ENCODE assay signal across 9 cellular contexts in genomic region chr15:75178171-75178937, GRCh38. TPM values are rescaled to one million over a fixed set of nuclear protein-coding genes. Genes with fewer than 3 reads are reported as not detected.
DNase-seq lines count a peak whose midpoint lies in the region; ATAC-seq and TF ChIP-seq lines count a peak whose summit lies in the region.
"Had no signal": no experiment of that assay in that cellular context is flagged by ENCODE, and none has a peak within 500 bp of the region (broad histone marks: within the 10 kb centered on the region; RNA-seq: fewer than 3 reads in every experiment).

No MANE protein-coding gene starts in this region.

- DNase-seq in CD8-positive, alpha-beta memory T cell, result no peak
- DNase-seq in NCI-H69 (lab: John Stamatoyannopoulos, UW) (peak; percentile 79), fibroblast of lung (ENCODE audit: low read depth in 2 of 2) (peak in 1 of 2 donors; percentile 6), neuronal stem cell (ENCODE audit: low spot score) (no peak), Ammon's horn (ENCODE audit: low spot score) (no peak)
- DNase-seq: activated T-cell treated with anti-CD3 and anti-CD28 coated beads, Interleukin-2, amount 50 U/mL, for 1 hour had no signal

- H4K91ac ChIP-seq in neuronal stem cell (ENCODE audit: low read depth, low read length, poor library complexity), result no peak overlapping the region

- no peaks in the 10 kb centered on the region for H3K79me1 ChIP-seq in neuronal stem cell (ENCODE audit: low read depth, low read length)

- H3K14ac ChIP-seq in neuronal stem cell (ENCODE audit: low read length), result no peak overlapping the region

- no peak overlapping the region for H3K4me2 ChIP-seq in fibroblast of lung (ENCODE audit: extremely low read depth, insufficient read depth, low read length)
- H3K4me2 ChIP-seq in neuronal stem cell (ENCODE audit: insufficient read depth, low read length, poor library complexity, severe bottlenecking), result peak overlapping the region; percentile 54

- no CpG with 5 or more reads among the region's 53 CpGs for WGBS in neuronal stem cell (ENCODE audit: extremely low coverage in 2 of 2, insufficient read length in 2 of 2, insufficient replicate concordance in 1 of 2), 2 donors

- H4K8ac ChIP-seq in neuronal stem cell (ENCODE audit: low read depth, low read length), result no peak overlapping the region

- no peak overlapping the region for H3K4me3 ChIP-seq in CD8-positive, alpha-beta memory T cell (ENCODE audit: low read length)
- H3K4me3 ChIP-seq in fibroblast of lung (replicated peaks in 1 of 4; ENCODE audit: control extremely low read depth in 1 of 4, insufficient read depth in 1 of 4, low read depth in 3 of 4, low read length in 4 of 4), result peak overlapping the region in 1 of 4 experiments; percentile 6
- peak overlapping the region in 1 of 2 donors; percentile 34 for H3K4me3 ChIP-seq in neuronal stem cell (ENCODE audit: low read length in 2 of 2)

- peak overlapping the region; percentile 14 for H2BK5ac ChIP-seq in neuronal stem cell (ENCODE audit: low read length)

- peak overlapping the region; percentile 91 for H2BK15ac ChIP-seq in neuronal stem cell (ENCODE audit: low read length)

- H2AK5ac ChIP-seq in neuronal stem cell (ENCODE audit: low read depth, low read length), result peak overlapping the region; percentile 66

- no peaks in the 10 kb centered on the region for H3K79me2 ChIP-seq in fibroblast of lung (ENCODE audit: control insufficient read depth, insufficient read depth, low read length)

- H3K36me3 Mint-ChIP-seq in CD8-positive, alpha-beta memory T cell, result no peaks in the 10 kb centered on the region

- peak overlapping the region in 2 of 7 donors; percentile 34 for H3K4me3 Mint-ChIP-seq in CD8-positive, alpha-beta memory T cell

- no peaks in the 10 kb centered on the region for H4K20me1 ChIP-seq in fibroblast of lung (ENCODE audit: control insufficient read depth, extremely low read depth, insufficient read depth, low read length)

- H2BK12ac ChIP-seq in neuronal stem cell (ENCODE audit: low read length), result peak overlapping the region; percentile 70

- no peaks in the 10 kb centered on the region for H3K4me1 ChIP-seq in CD8-positive, alpha-beta memory T cell (ENCODE audit: insufficient read depth, low read length)
- H3K4me1 ChIP-seq in fibroblast of lung (ENCODE audit: control insufficient read depth, extremely low read depth, insufficient read depth, low read length), result peaks cover 9% of the 10 kb centered on the region
- H3K4me1 ChIP-seq in neuronal stem cell (ENCODE audit: control insufficient read depth in 2 of 2, insufficient read depth in 1 of 2, low read depth in 1 of 2, low read length in 2 of 2), result peaks cover 12 to 31% of the 10 kb centered on the region in 2 donors

- H3K9ac ChIP-seq in fibroblast of lung (ENCODE audit: insufficient read depth, low read length) (no peak overlapping the region), neuronal stem cell (ENCODE audit: low read depth, low read length, poor library complexity) (no peak overlapping the region)

- peak overlapping the region; percentile 61 for H3K18ac ChIP-seq in neuronal stem cell (ENCODE audit: low read length)

- CTCF ChIA-PET in CD8-positive, alpha-beta memory T cell (lab: Charles Lee), result interaction anchor here (0.8 kb wide), 1 partner anchor 16 kb away, joined by 3 read pairs; no protein-coding TSS in a partner anchor

- peak overlapping the region; percentile 10 for H2BK120ac ChIP-seq in neuronal stem cell (ENCODE audit: low read depth, low read length)

- H3K27me3 ChIP-seq in CD8-positive, alpha-beta memory T cell (ENCODE audit: insufficient read depth, low read length, poor library complexity, severe bottlenecking), result peaks cover 10% of the 10 kb centered on the region
- H3K27me3 ChIP-seq in fibroblast of lung (ENCODE audit: control insufficient read depth, insufficient read depth, low read length) (no peaks in the 10 kb centered on the region), neuronal stem cell (ENCODE audit: control insufficient read depth in 3 of 3, insufficient read depth in 3 of 3, low read depth in 1 of 3, low read length in 3 of 3) (peaks cover 0 to 46% (median 4%) of the 10 kb centered on the region in 3 experiments)

- H3K23ac ChIP-seq in neuronal stem cell (ENCODE audit: low read depth, low read length, poor library complexity), result no peak overlapping the region

- peaks cover 2 to 20% (median 6%) of the 10 kb centered on the region in 3 donors for H3K4me1 Mint-ChIP-seq in CD8-positive, alpha-beta memory T cell

- no peaks in the 10 kb centered on the region for H3K9me3 ChIP-seq in CD8-positive, alpha-beta memory T cell (ENCODE audit: low read length)
- H3K9me3 ChIP-seq in fibroblast of lung (ENCODE audit: control insufficient read depth, insufficient read depth, low read depth, low read length) (no peaks in the 10 kb centered on the region), neuronal stem cell (replicated peaks in 1 of 2; ENCODE audit: control insufficient read depth in 2 of 2, insufficient read depth in 1 of 2, low read depth in 1 of 2, low read length in 2 of 2) (no peaks in the 10 kb centered on the region)

- peak overlapping the region; percentile 67 for H3K27ac ChIP-seq in CD8-positive, alpha-beta memory T cell (ENCODE audit: low read depth, low read length)
- H3K27ac ChIP-seq in fibroblast of lung (ENCODE audit: insufficient read depth, low read length) (no peak overlapping the region), neuronal stem cell (replicated peaks; ENCODE audit: low read length) (no peak overlapping the region)

- no peaks in the 10 kb centered on the region for H3K9me3 Mint-ChIP-seq in CD8-positive, alpha-beta memory T cell

- no peak for TF ChIP-seq CTCF in fibroblast of lung (conservative IDR thresholded peaks at IDR 0.05 in 1 of 2, IDR thresholded peaks at IDR 0.05 in 1 of 2; ENCODE audit: low read depth in 1 of 2, low read length in 2 of 2)

- peak overlapping the region in 1 of 8 donors; percentile 19 for H3K27ac Mint-ChIP-seq in CD8-positive, alpha-beta memory T cell

- ATAC-seq in GM19467 (IDR thresholded peaks at IDR 0.05; ENCODE audit: unreplicated experiment), result no peak
- no peak for ATAC-seq in HG03280 (IDR thresholded peaks at IDR 0.05; ENCODE audit: unreplicated experiment)
- ATAC-seq in GM19463 (IDR thresholded peaks at IDR 0.05; ENCODE audit: unreplicated experiment), result no peak

- peak overlapping the region; percentile 10 for H3K4ac ChIP-seq in neuronal stem cell (ENCODE audit: low read length)

- no peaks in the 10 kb centered on the region for H3K36me3 ChIP-seq in CD8-positive, alpha-beta memory T cell (ENCODE audit: insufficient read depth, low read length)
- no peaks in the 10 kb centered on the region for H3K36me3 ChIP-seq in fibroblast of lung (ENCODE audit: control insufficient read depth, insufficient read depth, low read length)
- H3K36me3 ChIP-seq in neuronal stem cell (replicated peaks in 1 of 2; ENCODE audit: control insufficient read depth in 2 of 2, insufficient read depth in 2 of 2, low read length in 2 of 2), result no peaks in the 10 kb centered on the region

- H3K27me3 Mint-ChIP-seq in CD8-positive, alpha-beta memory T cell, result peaks cover 13 to 35% of the 10 kb centered on the region in 2 donors

- POLR2A ChIA-PET in CD8-positive, alpha-beta memory T cell (lab: Charles Lee), result no interaction called here

- H2AFZ ChIP-seq in fibroblast of lung (ENCODE audit: low read length), result peak overlapping the region; percentile 31
- H2AFZ ChIP-seq in neuronal stem cell (ENCODE audit: low read length), result peak overlapping the region; percentile 49

RNA-seq across cellular contexts. Expression of gene C15orf39, which starts 23.3 kb away (rescaled TPM):
- 10 to 100 TPM; 29.8 to 32.0 TPM for total RNA-seq in CD8-positive, alpha-beta memory T cell
- 6.1 TPM for polyA plus RNA-seq in CD8-positive, alpha-beta memory T cell
- 1.3 and 2.3 TPM in 2 replicates for total RNA-seq in fibroblast of lung
- polyA plus RNA-seq in fibroblast of lung, result 1.7 and 2.2 TPM in 2 replicates
- polyA plus RNA-seq in fibroblast of lung (2012), result 5.8 and 7.1 TPM in 2 replicates
- polyA minus RNA-seq in fibroblast of lung (ENCODE audit: low replicate concordance), result 17.3 and 26.1 TPM in 2 replicates
- 5.9 TPM for polyA plus RNA-seq in neuronal stem cell (2013, experiment 1 of 2)
- polyA plus RNA-seq in neuronal stem cell (2013, experiment 2 of 2), result 5.5 TPM
